In the genomic region with DNA sequence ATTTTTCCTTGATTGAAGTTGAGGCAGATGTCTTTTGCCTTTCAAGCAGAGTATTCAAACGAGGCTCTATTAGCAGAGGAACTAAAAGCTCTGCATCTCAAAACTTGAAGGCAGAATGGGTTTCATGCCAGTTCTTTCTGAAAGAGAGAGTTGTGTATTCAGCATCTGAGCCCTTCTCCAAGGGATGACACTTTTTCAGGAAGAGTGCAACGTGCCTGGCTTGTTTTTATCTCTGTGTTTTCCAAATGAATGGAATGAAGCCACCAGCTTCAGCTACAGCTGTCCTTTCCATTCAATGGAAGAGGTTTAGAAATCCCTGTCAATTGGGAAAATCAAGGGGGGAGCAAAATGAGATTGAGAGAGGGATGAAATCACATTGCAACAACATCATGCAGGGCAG, we compare ENCODE assay signal across 27 cellular contexts. TPM values are rescaled to one million over a fixed set of nuclear protein-coding genes. Genes with fewer than 3 reads are reported as not detected.
DNase-seq lines count a peak whose midpoint lies in the region; ATAC-seq and TF ChIP-seq lines count a peak whose summit lies in the region.
"Had no signal": no experiment of that assay in that cellular context is flagged by ENCODE, and none has a peak within 500 bp of the region (broad histone marks: within the 10 kb centered on the region; RNA-seq: fewer than 3 reads in every experiment).

No MANE protein-coding gene starts in this region.

- no peaks in the 10 kb centered on the region for H3K27me3 Mint-ChIP-seq in mesothelial cell of epicardium (ENCODE audit: low read depth)

- no peaks in the 10 kb centered on the region for H3K36me3 Mint-ChIP-seq in mesothelial cell of epicardium

- H3K36me3 ChIP-seq in OCI-LY3 (replicated peaks; ENCODE audit: low read depth, low read length) (no peaks in the 10 kb centered on the region), mesenchymal stem cell (ENCODE audit: control insufficient read depth in 1 of 2, insufficient read depth in 2 of 2, low read depth in 1 of 2, low read length in 2 of 2) (no peaks in the 10 kb centered on the region), psoas muscle (ENCODE audit: insufficient read depth in 1 of 2, low read depth in 1 of 2) (peaks cover 0 to 36% of the 10 kb centered on the region in 2 donors), body of pancreas (replicated peaks in 1 of 2; ENCODE audit: insufficient read depth in 1 of 2, low read depth in 2 of 2) (no peaks in the 10 kb centered on the region)
- H3K36me3 ChIP-seq: SJSA1 had no signal

- H2AK5ac ChIP-seq in mesenchymal stem cell (ENCODE audit: low read length, severe bottlenecking): peak overlapping the region; percentile 85

- H2BK12ac ChIP-seq in mesenchymal stem cell (ENCODE audit: low read length in 2 of 2): no peak overlapping the region

- H3K79me2 ChIP-seq in OCI-LY3 (ENCODE audit: low read length): no peaks in the 10 kb centered on the region

- H2BK5ac ChIP-seq in mesenchymal stem cell (ENCODE audit: low read depth, low read length, poor library complexity, severe bottlenecking): no peak overlapping the region

- DNase-seq in Ammon's horn (ENCODE audit: low spot score) (peak; percentile 59), mesenchymal stem cell (no peak), psoas muscle (no peak), NCI-H187 treated with DMSO at 0.1 percent for 48 hours (lab: John Stamatoyannopoulos, UW) (no peak), mesothelial cell of epicardium (ENCODE audit: low spot score in 2 of 2, unreplicated experiment in 2 of 2) (no peak), body of pancreas (no peak)
- DNase-seq: 8988T, ACHN, Calu3, DND-41, NCI-H1048, NCI-H1417, NCI-H1694, NCI-H2081, NCI-H2171 treated with DMSO at 0.1 percent for 48 hours, NCI-H345, NCI-H510A treated with DMSO at 0.1 percent for 48 hours, NCI-H748 treated with DMSO at 0.1 percent for 48 hours, Right ventricle myocardium superior, RPMI8226 had no signal

- H3K9ac ChIP-seq in OCI-LY3 (ENCODE audit: low read length): no peak overlapping the region
- H3K9ac ChIP-seq in mesenchymal stem cell (ENCODE audit: low read length): no peak overlapping the region

- H3K4me3 ChIP-seq in OCI-LY3 (ENCODE audit: low read length) (no peak overlapping the region), mesenchymal stem cell (ENCODE audit: insufficient read depth in 1 of 2, low read depth in 1 of 2, low read length in 2 of 2) (no peak overlapping the region), psoas muscle (no peak overlapping the region), body of pancreas (no peak overlapping the region)
- H3K4me3 ChIP-seq: SJSA1 had no signal

- intact Hi-C loops in psoas muscle (cut with DNase I) (no loop called here), body of pancreas (cut with DNase I) (no loop called here)

- H2BK15ac ChIP-seq in mesenchymal stem cell (ENCODE audit: low read depth, poor library complexity, severe bottlenecking): no peak overlapping the region

- H3K79me1 ChIP-seq in mesenchymal stem cell (replicated peaks; ENCODE audit: low read length, poor library complexity, severe bottlenecking): no peaks in the 10 kb centered on the region

- H3K9me3 ChIP-seq in OCI-LY3 (ENCODE audit: insufficient read depth, low read length) (no peaks in the 10 kb centered on the region), mesenchymal stem cell (ENCODE audit: control insufficient read depth, low read length) (no peaks in the 10 kb centered on the region), psoas muscle (no peaks in the 10 kb centered on the region), body of pancreas (no peaks in the 10 kb centered on the region)
- H3K9me3 ChIP-seq: SJSA1 had no signal

- no peak for TF ChIP-seq POLR2A in body of pancreas (IDR thresholded peaks at IDR 0.05)

- no peak for ATAC-seq in psoas muscle
- no peak for ATAC-seq in GM21367 (IDR thresholded peaks at IDR 0.05; ENCODE audit: unreplicated experiment)
- ATAC-seq in body of pancreas: no peak
- ATAC-seq: HCT116 had no signal

- H3K18ac ChIP-seq in mesenchymal stem cell (ENCODE audit: low read depth in 1 of 2, low read length in 2 of 2): no peak overlapping the region

- no peak overlapping the region for H3K23ac ChIP-seq in mesenchymal stem cell (ENCODE audit: low read length in 2 of 2)

- no peaks in the 10 kb centered on the region for H4K20me1 ChIP-seq in OCI-LY3 (ENCODE audit: insufficient read depth, low read length)

- H3K4me2 ChIP-seq in OCI-LY3 (ENCODE audit: low read length): peak overlapping the region; percentile 20
- H3K4me2 ChIP-seq in mesenchymal stem cell (ENCODE audit: low read length, poor library complexity, severe bottlenecking): no peak overlapping the region

- TF ChIP-seq CTCF in OCI-LY3 (IDR thresholded peaks at IDR 0.05; ENCODE audit: low read depth, low read length) (no peak), psoas muscle (IDR thresholded peaks at IDR 0.05) (no peak), mesothelial cell of epicardium (IDR thresholded peaks at IDR 0.05; ENCODE audit: unreplicated experiment) (no peak), body of pancreas (IDR thresholded peaks at IDR 0.05) (no peak)

- H3K9me3 Mint-ChIP-seq in mesothelial cell of epicardium: no peaks in the 10 kb centered on the region

- no peak overlapping the region for H2BK120ac ChIP-seq in mesenchymal stem cell (ENCODE audit: low read depth, low read length)

- H2AFZ ChIP-seq in OCI-LY3 (ENCODE audit: low read depth, low read length): no peak overlapping the region
- no peak overlapping the region for H2AFZ ChIP-seq in mesenchymal stem cell (ENCODE audit: low read depth, low read length)

- no peak overlapping the region for H3K4me3 Mint-ChIP-seq in mesothelial cell of epicardium

- H3K27me3 ChIP-seq in OCI-LY3 (ENCODE audit: low read depth, low read length): no peaks in the 10 kb centered on the region
- no peaks in the 10 kb centered on the region for H3K27me3 ChIP-seq in mesenchymal stem cell (ENCODE audit: control insufficient read depth in 1 of 2, insufficient read depth in 1 of 2, low read length in 2 of 2)
- H3K27me3 ChIP-seq in psoas muscle (ENCODE audit: insufficient read depth in 3 of 3, low read length in 2 of 3): no peaks in the 10 kb centered on the region
- no peaks in the 10 kb centered on the region for H3K27me3 ChIP-seq in body of pancreas
- H3K27me3 ChIP-seq: SJSA1 had no signal

- H3K4me1 ChIP-seq in OCI-LY3 (ENCODE audit: low read length): peaks cover 52% of the 10 kb centered on the region
- peaks cover 13% of the 10 kb centered on the region for H3K4me1 ChIP-seq in mesenchymal stem cell (ENCODE audit: control insufficient read depth, insufficient read depth, low read depth, low read length)
- H3K4me1 ChIP-seq in psoas muscle: peaks cover 51% of the 10 kb centered on the region
- no peaks in the 10 kb centered on the region for H3K4me1 ChIP-seq in body of pancreas

- no peak overlapping the region for H3K14ac ChIP-seq in mesenchymal stem cell (ENCODE audit: low read length in 2 of 2)

- H3K4me1 Mint-ChIP-seq in mesothelial cell of epicardium: peaks cover 22% of the 10 kb centered on the region

- H4K91ac ChIP-seq in mesenchymal stem cell (ENCODE audit: low read length): no peak overlapping the region

- no peak overlapping the region for H3K4ac ChIP-seq in mesenchymal stem cell (ENCODE audit: low read depth in 1 of 2, low read length in 2 of 2)

- H3K27ac Mint-ChIP-seq in mesothelial cell of epicardium: no peak overlapping the region

- H4K8ac ChIP-seq in mesenchymal stem cell (ENCODE audit: low read length): no peak overlapping the region

- H3K27ac ChIP-seq in OCI-LY3 (ENCODE audit: low read length) (no peak overlapping the region), mesenchymal stem cell (ENCODE audit: low read length, poor library complexity, severe bottlenecking) (no peak overlapping the region), psoas muscle (peak overlapping the region; percentile 10), body of pancreas (no peak overlapping the region)
- H3K27ac ChIP-seq: SJSA1 had no signal

- WGBS in mesenchymal stem cell: 43% methylated on average over 2 of the region's 2 CpGs
- WGBS in psoas muscle, 3 donors: 25 to 29% (median 26%) methylated on average over 2 of the region's 2 CpGs
- WGBS in body of pancreas, 2 donors: 23 to 25% methylated on average over 2 of the region's 2 CpGs

RNA-seq across cellular contexts. Expression of gene BEST3, which starts 14.6 kb away (rescaled TPM):
- 0.25 TPM for polyA plus RNA-seq in mesenchymal stem cell (2013, experiment 1 of 2)
- polyA plus RNA-seq in mesenchymal stem cell (2013, experiment 2 of 2): 0.07 TPM
- total RNA-seq in psoas muscle (100 to 1,000 TPM; 141 to 181 (median 170) TPM), mesothelial cell of epicardium (0.11 to 0.52 TPM (median 0.24 TPM) in 3 replicates), body of pancreas (1 to 10 TPM in 1 of 2 donors, not detected in 1; 1.3 TPM)
- polyA plus RNA-seq in psoas muscle: 100 to 1,000 TPM in 1 of 3 donors, 10 to 100 TPM in 2; 41.8 to 134 (median 49.1) TPM
- total RNA-seq: H4, HT-29, SJSA1 had no signal
- polyA plus RNA-seq: BJ had no signal

RNA-seq across cellular contexts. Expression of gene RAB3IP, which starts 54.2 kb away (rescaled TPM):
- polyA plus RNA-seq in mesenchymal stem cell (2013, experiment 1 of 2): 2.1 TPM
- polyA plus RNA-seq in mesenchymal stem cell (2013, experiment 2 of 2): 2.1 TPM
- total RNA-seq in psoas muscle (10 to 100 TPM; 17.2 to 22.6 (median 19.6) TPM), mesothelial cell of epicardium (28.0 to 34.2 TPM (median 28.5 TPM) in 3 replicates), body of pancreas (10 to 100 TPM; 61.0 to 62.3 TPM)
- polyA plus RNA-seq in psoas muscle: 10 to 100 TPM; 11.3 to 38.2 (median 17.6) TPM

Comparison
In these comparisons a context has a peak if more than half of its experiments do, and no peak if none do; other contexts are left out.
1. RNA of gene BEST3, which starts 14.6 kb away (total RNA-seq): 141 to 181 TPM in psoas muscle; 1.3 TPM in body of pancreas and 0.11 to 0.52 TPM in mesothelial cell of epicardium; every median in the first group is over 10 times any median in the second.